ENCODE assay signal across 23 cellular contexts in the genomic region with DNA sequence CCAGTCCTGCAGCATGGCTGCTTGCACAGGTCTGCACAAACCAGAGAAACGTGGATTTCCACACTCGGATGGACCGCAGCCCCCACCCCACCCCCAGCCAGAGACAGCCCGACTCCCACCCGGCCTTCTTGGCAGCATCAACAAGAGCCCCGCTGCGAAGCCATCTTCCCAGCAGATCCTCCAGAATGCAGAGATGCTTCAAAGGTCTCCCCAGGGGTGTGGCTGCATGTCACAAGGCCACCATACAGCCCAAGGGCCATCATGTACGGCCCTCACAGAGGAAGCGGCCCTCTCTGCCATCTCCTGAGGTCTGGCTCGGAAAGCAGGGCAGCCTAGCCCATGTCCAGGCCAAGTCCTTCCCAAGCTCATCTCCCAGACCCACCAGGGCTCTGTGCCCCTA.
"Had no signal": no experiment of that assay in that cellular context is flagged by ENCODE, and none has a peak within 500 bp of the region (broad histone marks: within the 10 kb centered on the region; RNA-seq: fewer than 3 reads in every experiment).

No MANE protein-coding gene starts in this region.

- H3K4me3 ChIP-seq: cardiac muscle cell, esophagus muscularis mucosa, hepatocyte, mucosa of descending colon, upper lobe of left lung had no signal

- ATAC-seq: activated CD4-positive, alpha-beta T cell treated with anti-CD3 and anti-CD28 coated beads for 36 hours; activated T-helper 17 cell treated with anti-CD3 and anti-CD28 coated beads, Interleukin-2, amount 50 U/mL, for 72 hours; mucosa of descending colon; WTC11 had no signal

- H3K27ac ChIP-seq: cardiac muscle cell, esophagus muscularis mucosa, hepatocyte, upper lobe of left lung had no signal

- H2AFZ ChIP-seq: hepatocyte had no signal

- DNase-seq: activated CD4-positive, alpha-beta T cell treated with anti-CD3 and anti-CD28 coated beads for 36 hours; activated CD4-positive, alpha-beta T cell treated with anti-CD3 and anti-CD28 coated beads, Interleukin-2, amount 50 U/mL, for 4 hours; activated CD8-positive, alpha-beta memory T cell treated with anti-CD3 and anti-CD28 coated beads for 24 hours; activated CD8-positive, alpha-beta memory T cell treated with anti-CD3 and anti-CD28 coated beads, Interleukin-2, amount 50 U/mL, for 4 hours; activated naive CD8-positive, alpha-beta T cell treated with anti-CD3 and anti-CD28 coated beads, Interleukin-2, amount 10 ng/mL, durations not matched to agents 7 days and 5 days; activated T-cell treated with anti-CD3 and anti-CD28 coated beads, Interleukin-2, amount 50 U/mL, for 24 hours; amygdala; glutamatergic neuron; immature natural killer cell; kidney glomerular epithelial cell; mesendoderm; stimulated activated CD4-positive, alpha-beta T cell treated with anti-CD3 and anti-CD28 coated beads, Interleukin-4, amount 100 ng/mL, for 1 hour; stimulated activated naive CD4-positive, alpha-beta T cell; T-helper 9 cell; upper lobe of left lung had no signal

- H3K27me3 ChIP-seq: cardiac muscle cell, esophagus muscularis mucosa, hepatocyte, upper lobe of left lung had no signal

- H3K36me3 ChIP-seq: cardiac muscle cell had no signal

- H3K4me2 ChIP-seq: hepatocyte had no signal

- H3K4me3 Mint-ChIP-seq: activated CD4-positive, alpha-beta T cell treated with anti-CD3 and anti-CD28 coated beads for 36 hours; activated naive CD8-positive, alpha-beta T cell treated with anti-CD3 and anti-CD28 coated beads, Interleukin-2, amount 10 ng/mL, durations not matched to agents 7 days and 5 days; activated T-cell treated with anti-CD3 and anti-CD28 coated beads, Interleukin-2, amount 50 U/mL, for 24 hours; activated T-helper 17 cell treated with anti-CD3 and anti-CD28 coated beads, Interleukin-2, amount 50 U/mL, for 72 hours; immature natural killer cell; neural crest cell; WTC11 had no signal

- H3K27ac Mint-ChIP-seq: activated CD4-positive, alpha-beta T cell treated with anti-CD3 and anti-CD28 coated beads for 36 hours; activated naive CD8-positive, alpha-beta T cell treated with anti-CD3 and anti-CD28 coated beads, Interleukin-2, amount 10 ng/mL, durations not matched to agents 7 days and 5 days; activated T-helper 17 cell treated with anti-CD3 and anti-CD28 coated beads, Interleukin-2, amount 50 U/mL, for 72 hours; progenitor cell of endocrine pancreas; WTC11 had no signal

- H3K27me3 Mint-ChIP-seq: activated CD4-positive, alpha-beta T cell treated with anti-CD3 and anti-CD28 coated beads for 36 hours; activated naive CD8-positive, alpha-beta T cell treated with anti-CD3 and anti-CD28 coated beads, Interleukin-2, amount 10 ng/mL, durations not matched to agents 7 days and 5 days; activated T-cell treated with anti-CD3 and anti-CD28 coated beads, Interleukin-2, amount 50 U/mL, for 24 hours; activated T-helper 17 cell treated with anti-CD3 and anti-CD28 coated beads, Interleukin-2, amount 50 U/mL, for 72 hours; progenitor cell of endocrine pancreas had no signal
